In genomic region chr3:132119531-132119930, GRCh38 we compare ENCODE assay signal across 3 cellular contexts.
"Had no signal": no experiment of that assay in that cellular context is flagged by ENCODE, and none has a peak within 500 bp of the region (broad histone marks: within the 10 kb centered on the region; RNA-seq: fewer than 3 reads in every experiment).

No MANE protein-coding gene starts in this region.

- H3K4me3 ChIP-seq: GM12878 had no signal

- DNase-seq: GDM1, GF-D8 had no signal

- ATAC-seq: GM12878 had no signal
